30 cellular contexts compared by ENCODE assay signal in the genomic region with DNA sequence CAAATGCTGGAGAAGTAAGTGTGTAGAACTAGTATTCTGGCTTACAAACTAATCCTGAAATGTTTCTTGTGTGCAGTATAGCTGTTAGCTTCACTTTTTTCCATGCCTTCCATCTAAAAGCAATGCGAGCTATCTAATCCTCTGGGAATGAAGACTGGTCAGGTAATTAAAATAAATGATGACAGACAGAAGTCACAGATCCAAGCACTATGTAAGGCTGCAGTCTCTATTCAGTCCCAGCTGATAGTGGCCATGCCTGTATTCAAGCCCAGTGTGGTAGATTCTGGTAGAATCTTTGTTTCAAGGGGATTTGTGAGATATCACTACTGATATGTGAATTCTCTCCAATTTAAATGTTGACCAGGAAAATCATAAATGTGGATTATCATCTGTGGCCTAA.
"Had no signal": no experiment of that assay in that cellular context is flagged by ENCODE, and none has a peak within 500 bp of the region (broad histone marks: within the 10 kb centered on the region; RNA-seq: fewer than 3 reads in every experiment).

No MANE protein-coding gene starts in this region.

- H3K9me3 Mint-ChIP-seq: nephron, neural crest cell had no signal

- H3K27ac Mint-ChIP-seq: naive thymus-derived CD4-positive, alpha-beta T cell; nephron; stimulated activated naive B cell treated with anti-CD40 and anti-IgM and Interleukin-4, amounts not matched to agents 10 μg/mL and 1 μg/mL and 100 μg/mL, for 72 hours had no signal

- H3K4me3 Mint-ChIP-seq: naive thymus-derived CD4-positive, alpha-beta T cell; nephron; neural crest cell; stimulated activated naive B cell treated with anti-CD40 and anti-IgM and Interleukin-4, amounts not matched to agents 10 μg/mL and 1 μg/mL and 100 μg/mL, for 72 hours had no signal

- H3K36me3 Mint-ChIP-seq: naive thymus-derived CD4-positive, alpha-beta T cell; stimulated activated naive B cell treated with anti-CD40 and anti-IgM and Interleukin-4, amounts not matched to agents 10 μg/mL and 1 μg/mL and 100 μg/mL, for 72 hours had no signal

- ATAC-seq: left cardiac atrium; left lung; lower lobe of right lung; mucosa of descending colon; naive thymus-derived CD4-positive, alpha-beta T cell; pancreas; right cardiac atrium; sciatic nerve; stimulated activated naive B cell treated with anti-CD40 and anti-IgM and Interleukin-4, amounts not matched to agents 10 μg/mL and 1 μg/mL and 100 μg/mL, for 72 hours; stimulated activated naive CD8-positive, alpha-beta T cell treated with anti-CD3 and anti-CD28 coated beads, Interleukin-15, Interleukin-2, amounts not matched to agents 100 U/mL and 50 U/mL, for 24 hours had no signal

- H3K27me3 Mint-ChIP-seq: naive thymus-derived CD4-positive, alpha-beta T cell; stimulated activated naive B cell treated with anti-CD40 and anti-IgM and Interleukin-4, amounts not matched to agents 10 μg/mL and 1 μg/mL and 100 μg/mL, for 72 hours had no signal

- H3K4me1 Mint-ChIP-seq: naive thymus-derived CD4-positive, alpha-beta T cell; neural crest cell; stimulated activated naive B cell treated with anti-CD40 and anti-IgM and Interleukin-4, amounts not matched to agents 10 μg/mL and 1 μg/mL and 100 μg/mL, for 72 hours had no signal

- DNase-seq: hippocampal formation; kidney glomerular epithelial cell; left cardiac atrium; left lung; lower lobe of right lung; mammary epithelial cell; mesenchymal stem cell; midbrain; mucosa of descending colon; naive thymus-derived CD4-positive, alpha-beta T cell; nucleus accumbens; pancreas; posterior cingulate gyrus; retina; right cardiac atrium; spleen; stimulated activated CD4-positive, alpha-beta T cell treated with anti-CD3 and anti-CD28 coated beads, Interleukin-1b, Interleukin-23, amount 100 ng/mL, for 48 hours; stimulated activated CD4-positive, alpha-beta T cell treated with anti-CD3 and anti-CD28 coated beads, Interleukin-2, amount 100 ng/mL, for 48 hours; stimulated activated CD4-positive, alpha-beta T cell treated with anti-CD3 and anti-CD28 coated beads, Interleukin-4, amount 100 ng/mL, for 4 hours; stimulated activated CD8-positive, alpha-beta memory T cell treated with anti-CD3 and anti-CD28 coated beads, Interleukin-4, amount 100 ng/mL, for 48 hours; stimulated activated naive B cell treated with anti-CD40 and anti-IgM and Interleukin-4, amounts not matched to agents 10 μg/mL and 1 μg/mL and 100 μg/mL, for 72 hours; stimulated activated naive CD8-positive, alpha-beta T cell treated with anti-CD3 and anti-CD28 coated beads, Interleukin-15, Interleukin-2, amounts not matched to agents 100 U/mL and 50 U/mL, for 24 hours; stomach; testis; thyroid gland; transverse colon; upper lobe of left lung had no signal
